Comparison of ENCODE assay signal across 8 cellular contexts in the genomic region with DNA sequence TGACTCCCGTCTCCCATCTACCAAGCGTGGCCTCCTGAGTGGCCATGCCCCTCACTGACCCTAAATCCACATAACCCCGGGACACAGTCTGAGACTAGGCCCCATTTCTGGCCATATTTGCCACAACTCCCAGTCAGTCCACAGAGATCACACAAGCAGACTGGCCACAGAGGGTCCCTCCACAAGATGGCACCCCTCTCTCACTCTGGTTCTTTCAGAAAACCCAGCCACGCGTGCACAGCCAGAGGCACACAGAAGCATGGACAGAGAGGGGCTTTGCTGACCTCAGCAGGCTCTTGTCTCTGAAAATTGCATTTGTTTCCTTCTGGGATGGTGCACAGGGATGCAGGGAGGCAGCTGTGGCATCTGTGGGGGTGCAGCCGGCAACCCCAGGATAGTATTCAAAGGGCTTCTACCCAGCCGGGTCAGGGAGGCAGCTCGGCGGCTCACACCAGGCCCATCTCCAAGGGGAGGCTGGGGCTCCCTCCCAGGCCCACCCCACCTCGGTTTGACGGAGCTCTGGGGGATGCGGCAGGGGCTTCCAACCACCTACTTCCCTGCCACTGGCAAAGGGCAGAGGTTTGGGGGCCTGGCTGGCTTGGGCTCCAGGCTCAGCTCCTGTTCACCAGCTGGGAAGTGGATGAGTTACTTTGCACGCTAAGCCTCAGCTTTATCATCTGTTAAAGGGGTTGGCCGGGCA. TPM values are rescaled to one million over a fixed set of nuclear protein-coding genes. Genes with fewer than 3 reads are reported as not detected.
A peak's percentile ranks its signal among the peaks of the same experiment; 100 is the strongest.
DNase-seq lines count a peak whose midpoint lies in the region; ATAC-seq, FAIRE-seq and TF ChIP-seq lines count a peak whose summit lies in the region.

No MANE protein-coding gene starts in this region.

- no peak for ATAC-seq in HG02642 (IDR thresholded peaks at IDR 0.05; ENCODE audit: poor library complexity, unreplicated experiment)
- no peak for ATAC-seq in HG02623 (IDR thresholded peaks at IDR 0.05; ENCODE audit: unreplicated experiment)

- H3K4me3 ChIP-seq in A673 (ENCODE audit: low read depth, low read length, poor library complexity, severe bottlenecking), result no peak overlapping the region

- CTCF ChIA-PET in A673 (lab: Charles Lee), result interaction anchor here (0.6 to 1.0 kb wide), 2 partner anchors 148 to 221 kb away, joined by 3 to 6 read pairs; no protein-coding TSS in a partner anchor

- no peaks in the 10 kb centered on the region for H3K9me3 ChIP-seq in A673 (ENCODE audit: low read depth, low read length, poor library complexity, severe bottlenecking)

- peak; percentile 44 for DNase-seq in A673 (ENCODE audit: low spot score)
- peak; percentile 42 for DNase-seq in EL
- peak; percentile 20 for DNase-seq in RCC 7860 (ENCODE audit: low spot score)
- peak; percentile 84 for DNase-seq in dermis blood vessel endothelial cell
- peak; percentile 83 for DNase-seq in medulla oblongata (ENCODE audit: extremely low spot score)
- DNase-seq in activated effector memory CD4-positive, alpha-beta T cell treated with Interleukin-2 at 50 U/mL for 16 hours, result no peak

- H3K4me1 ChIP-seq in A673 (ENCODE audit: insufficient read depth, low read length, poor library complexity, severe bottlenecking), result no peaks in the 10 kb centered on the region

- H3K36me3 ChIP-seq in A673 (ENCODE audit: insufficient read depth, low read length, poor library complexity, severe bottlenecking), result no peaks in the 10 kb centered on the region

- FAIRE-seq in RCC 7860 (lab: Jason Lieb, UNC), result no peak

- no peaks in the 10 kb centered on the region for H3K27me3 ChIP-seq in A673 (replicated peaks; ENCODE audit: insufficient read depth, low read depth, low read length, poor library complexity)

- no peak overlapping the region for H3K27ac ChIP-seq in A673 (ENCODE audit: low read depth, low read length, poor library complexity, severe bottlenecking)

- BruUV-seq in A673 (replicated peaks; lab: Mats Ljungman, UMichigan), result no TSS peak

- intact Hi-C loops in A673 (cut with micrococcal nuclease; ENCODE audit: unreplicated experiment), result no loop called here

- POLR2A ChIA-PET in A673 (lab: Charles Lee; ENCODE audit: low non-redundant PET), result no interaction called here

- peak; percentile 58 for TF ChIP-seq CTCF in A673 (conservative IDR thresholded peaks at IDR 0.05; ENCODE audit: low read depth, low read length)

RNA-seq across cellular contexts. Expression of a gene that starts 16.8 kb away (rescaled TPM):
- total RNA-seq in A673 (2021) (0.17 and 0.39 TPM in 2 replicates), dermis blood vessel endothelial cell (20.6 and 57.9 TPM in 2 replicates)

RNA-seq across cellular contexts. Expression of a gene that starts 27.3 kb away (rescaled TPM):
- total RNA-seq in A673 (2021) (not detected in 2 replicates), dermis blood vessel endothelial cell (not detected in 2 replicates)

Comparison
In these comparisons a context has a peak if more than half of its experiments do, and no peak if none do; other contexts are left out.
1. RNA of a gene that starts 16.8 kb away (total RNA-seq): 20.6 to 57.9 TPM in dermis blood vessel endothelial cell; 0.17 to 0.39 TPM in A673; every median in the first group is over 10 times any median in the second.